Comparison of ENCODE assay signal across 8 cellular contexts in the genomic region with DNA sequence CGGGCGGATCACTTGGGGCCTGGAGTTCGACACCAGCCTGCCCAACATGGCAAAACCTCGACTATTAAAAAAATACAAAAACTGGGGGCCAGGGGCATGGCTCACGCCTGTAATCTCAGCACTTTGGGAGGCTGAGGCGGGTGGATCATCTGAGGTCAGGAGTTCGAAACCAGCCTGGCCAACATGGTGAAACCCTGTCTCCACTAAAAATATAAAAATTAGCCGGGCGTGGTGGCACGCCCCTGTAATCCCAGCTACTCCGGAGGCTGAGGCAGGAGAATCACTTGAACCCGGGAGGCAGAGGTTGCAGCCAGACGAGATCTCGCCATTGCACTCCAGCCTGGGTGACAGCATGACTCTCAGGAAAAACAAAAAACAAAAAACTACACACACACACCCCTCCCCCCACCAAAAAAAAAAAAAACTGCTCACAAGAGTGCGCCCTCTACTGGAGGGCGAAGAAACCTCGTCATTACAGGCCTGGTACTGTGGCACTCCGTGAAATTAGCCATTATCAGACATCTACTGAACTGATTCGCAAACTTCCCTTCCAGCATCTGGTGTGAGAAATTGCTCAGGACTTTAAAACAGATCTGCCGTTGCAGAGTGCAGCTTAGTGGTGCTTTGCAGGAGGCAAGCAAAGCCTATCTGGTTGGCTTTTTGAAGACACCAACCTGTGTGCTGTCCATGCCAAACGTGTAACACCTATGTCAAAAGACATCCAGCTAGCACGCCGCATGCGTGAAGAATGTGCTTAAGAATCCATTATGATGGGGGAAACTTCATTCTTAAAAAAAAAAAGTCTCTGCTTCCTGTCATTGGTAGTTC. TPM values are rescaled to one million over a fixed set of nuclear protein-coding genes. Genes with fewer than 3 reads are reported as not detected.
DNase-seq lines count a peak whose midpoint lies in the region; ATAC-seq and TF ChIP-seq lines count a peak whose summit lies in the region.

No MANE protein-coding gene starts in this region.

- H3K9me3 ChIP-seq in Karpas-422 (ENCODE audit: low read length) (no peaks in the 10 kb centered on the region), gastroesophageal sphincter (no peaks in the 10 kb centered on the region)

- H3K4me2 ChIP-seq in Karpas-422 (ENCODE audit: low read depth, low read length, poor library complexity, severe bottlenecking), result no peak overlapping the region

- no peak for TF ChIP-seq EP300 in gastroesophageal sphincter (IDR thresholded peaks at IDR 0.05)

- peak; percentile 64 for DNase-seq in ELR (ENCODE audit: low read depth)
- DNase-seq in Karpas-422, result peak; percentile 92
- peak; percentile 29 for DNase-seq in SHP77 treated with DMSO at 0.1 percent for 48 hours (lab: John Stamatoyannopoulos, UW)
- peak; percentile 58 for DNase-seq in activated naive CD4-positive, alpha-beta T cell treated with Interleukin-2 at 50 U/mL for 16 hours
- peak; percentile 76 for DNase-seq in pons (ENCODE audit: low spot score)

- H3K4me1 ChIP-seq in Karpas-422 (ENCODE audit: low read length) (peaks cover 9% of the 10 kb centered on the region), gastroesophageal sphincter (peaks cover under 1 to 28% (median 1%) of the 10 kb centered on the region in 3 donors)

- 14 to 21% methylated on average over 13 to 15 of the region's 24 CpGs for WGBS in gastroesophageal sphincter (ENCODE audit: low coverage in 1 of 2), 2 donors

- H3K27ac ChIP-seq in Karpas-422 (ENCODE audit: low read length) (peak overlapping the region; percentile 36), gastroesophageal sphincter (peak overlapping the region in 2 of 4 donors; percentile 5 to 26)

- no peak overlapping the region for H2AFZ ChIP-seq in Karpas-422 (ENCODE audit: low read length)

- H3K4me3 ChIP-seq in Karpas-422 (ENCODE audit: low read length), result no peak overlapping the region
- H3K4me3 ChIP-seq in gastroesophageal sphincter, result no peak overlapping the region

- peaks cover 7% of the 10 kb centered on the region; the same call in 1 of the 2 replicates for H3K79me2 ChIP-seq in Karpas-422 (ENCODE audit: low read length)

- peaks cover 23% of the 10 kb centered on the region; the same call in 1 of the 2 replicates for H3K36me3 ChIP-seq in Karpas-422 (ENCODE audit: insufficient read depth, low read length)
- H3K36me3 ChIP-seq in gastroesophageal sphincter, result peaks cover 0 to 21% of the 10 kb centered on the region in 2 donors

- no peaks in the 10 kb centered on the region for H3K9me2 ChIP-seq in Karpas-422 (replicated peaks; ENCODE audit: insufficient read depth, low read length)

- H4K20me1 ChIP-seq in Karpas-422 (ENCODE audit: insufficient read depth, low read depth, low read length), result no peaks in the 10 kb centered on the region

- peak; percentile 63 to 88 (median 81) for TF ChIP-seq CTCF in gastroesophageal sphincter (IDR thresholded peaks at IDR 0.05)

- H3K27me3 ChIP-seq in Karpas-422 (ENCODE audit: low read length) (no peaks in the 10 kb centered on the region), gastroesophageal sphincter (peaks cover 5% of the 10 kb centered on the region)

- peak; percentile 39 for ATAC-seq in gastroesophageal sphincter
- no peak for ATAC-seq in GM18870 (IDR thresholded peaks at IDR 0.05; ENCODE audit: unreplicated experiment)
- ATAC-seq in GM18511 (IDR thresholded peaks at IDR 0.05; ENCODE audit: unreplicated experiment), result no peak

- peak overlapping the region; percentile 32; the same call in 1 of the 2 replicates for H3K9ac ChIP-seq in Karpas-422 (ENCODE audit: low read length)

- TF ChIP-seq POLR2A in gastroesophageal sphincter (IDR thresholded peaks at IDR 0.05), result no peak

RNA-seq across cellular contexts. Expression of a gene that starts 7.7 kb away (rescaled TPM):
- 48.3 and 70.4 TPM in 2 replicates for total RNA-seq in Karpas-422 (2014; rRNA removed; shearing (Covaris generic); ENCODE audit: low replicate concordance)
- total RNA-seq in gastroesophageal sphincter, result 10 to 100 TPM in 1 of 4 donors, 1 to 10 TPM in 3; 4.4 to 14.0 (median 7.2) TPM

RNA-seq across cellular contexts. Expression of a gene that starts 9.0 kb away (rescaled TPM):
- total RNA-seq in Karpas-422 (2014; rRNA removed; shearing (Covaris generic); ENCODE audit: low replicate concordance), result 9.3 and 12.7 TPM in 2 replicates
- 10 to 100 TPM in 2 of 4 donors, 1 to 10 TPM in 2; 7.5 to 11.3 (median 9.4) TPM for total RNA-seq in gastroesophageal sphincter

RNA-seq across cellular contexts. Expression of a gene that starts 11.7 kb away (rescaled TPM):
- total RNA-seq in Karpas-422 (2014; rRNA removed; shearing (Covaris generic); ENCODE audit: low replicate concordance), result 15.1 and 18.3 TPM in 2 replicates
- 100 to 1,000 TPM in 3 of 4 donors, 10 to 100 TPM in 1; 99.1 to 157 (median 117) TPM for total RNA-seq in gastroesophageal sphincter

RNA-seq across cellular contexts. Expression of a gene that starts 26.3 kb away (rescaled TPM):
- 126 and 195 TPM in 2 replicates for total RNA-seq in Karpas-422 (2014; rRNA removed; shearing (Covaris generic); ENCODE audit: low replicate concordance)
- total RNA-seq in gastroesophageal sphincter, result 10 to 100 TPM; 56.3 to 59.8 (median 57.5) TPM

RNA-seq across cellular contexts. Expression of a gene that starts 57.2 kb away (rescaled TPM):
- total RNA-seq in Karpas-422 (2014; rRNA removed; shearing (Covaris generic); ENCODE audit: low replicate concordance), result not detected in 2 replicates
- total RNA-seq in gastroesophageal sphincter, result not detected

Comparison
In these comparisons a context has a peak if more than half of its experiments do, and no peak if none do; other contexts are left out.
1. DNase-seq: peak in every context shown above with its lines; median percentile 92 in Karpas-422; 76 in pons; 64 in ELR; 58 in activated naive CD4-positive, alpha-beta T cell treated with Interleukin-2 at 50 U/mL for 16 hours; 29 in SHP77 treated with DMSO at 0.1 percent for 48 hours.